ENCODE assay signal across 11 cellular contexts in the genomic region with DNA sequence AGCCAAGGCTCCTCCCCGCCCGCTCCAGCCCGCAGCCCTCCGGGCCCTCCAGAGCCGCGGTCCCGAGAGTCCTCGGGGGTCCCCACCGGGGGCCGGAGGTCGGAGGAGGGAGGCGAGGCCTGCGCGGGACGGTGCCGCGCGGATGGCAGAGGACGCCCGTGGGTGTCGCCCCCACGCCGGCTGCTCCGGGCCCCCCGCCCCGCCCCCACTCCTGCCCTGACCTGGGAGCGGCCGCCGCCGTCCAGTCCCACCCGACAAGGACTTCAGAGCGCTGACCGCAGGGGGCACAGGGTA. TPM values are rescaled to one million over a fixed set of nuclear protein-coding genes. Genes with fewer than 3 reads are reported as not detected.
DNase-seq lines count a peak whose midpoint lies in the region; ATAC-seq and TF ChIP-seq lines count a peak whose summit lies in the region.
"Had no signal": no experiment of that assay in that cellular context is flagged by ENCODE, and none has a peak within 500 bp of the region (broad histone marks: within the 10 kb centered on the region; RNA-seq: fewer than 3 reads in every experiment).

No MANE protein-coding gene starts in this region.

- TF ChIP-seq CTCF in Caco-2 (IDR thresholded peaks at IDR 0.05; ENCODE audit: insufficient read depth in 1 of 2, low read depth in 1 of 2, low read length in 1 of 2, severe bottlenecking in 1 of 2, unreplicated experiment in 1 of 2) (no peak), RWPE1 (conservative IDR thresholded peaks at IDR 0.05; ENCODE audit: low read depth) (no peak), gastroesophageal sphincter (IDR thresholded peaks at IDR 0.05) (no peak)

- ATAC-seq in gastroesophageal sphincter (no peak), HG03159 (IDR thresholded peaks at IDR 0.05; ENCODE audit: unreplicated experiment) (no peak)

- intact Hi-C loops in Caco-2 (cut with micrococcal nuclease; ENCODE audit: unreplicated experiment), result loop anchor here (2.0 kb wide), 1 partner anchor 57 kb away; a partner anchor contains a TSS

- H3K27me3 Mint-ChIP-seq in Caco-2 (ENCODE audit: insufficient read depth, unreplicated experiment), result no peaks in the 10 kb centered on the region

- BruUV-seq in Caco-2 (replicated peaks; lab: Mats Ljungman, UMichigan), result no TSS peak

- TF ChIP-seq POLR2A in gastroesophageal sphincter (IDR thresholded peaks at IDR 0.05), result no peak

- H3K27me3 ChIP-seq in Caco-2 (replicated peaks; ENCODE audit: control insufficient read depth, insufficient read depth, low read length) (no peaks in the 10 kb centered on the region), gastroesophageal sphincter (peaks cover 54% of the 10 kb centered on the region), rectal smooth muscle tissue (ENCODE audit: control insufficient read depth, insufficient read depth, low read length) (no peaks in the 10 kb centered on the region)

- peaks cover 16% of the 10 kb centered on the region for H3K36me3 Mint-ChIP-seq in Caco-2 (ENCODE audit: insufficient read depth, unreplicated experiment)

- H3K4me3 ChIP-seq in Caco-2 (ENCODE audit: low read depth, low read length), result peak overlapping the region; percentile 71
- peak overlapping the region; percentile 24 to 64 for H3K4me3 ChIP-seq in gastroesophageal sphincter
- peak overlapping the region; percentile 66 for H3K4me3 ChIP-seq in rectal smooth muscle tissue (ENCODE audit: low read length)

- no peak for TF ChIP-seq EP300 in gastroesophageal sphincter (IDR thresholded peaks at IDR 0.05)

- CTCF ChIA-PET in Caco-2 (lab: Charles Lee) (no interaction called here), RWPE1 (lab: Yijun Ruan, JAX) (no interaction called here)

- H3K9me3 ChIP-seq in Caco-2 (peaks cover 3% of the 10 kb centered on the region), gastroesophageal sphincter (peaks cover 0 to 6% (median 0%) of the 10 kb centered on the region in 3 donors)

- no peaks in the 10 kb centered on the region for H3K4me1 Mint-ChIP-seq in Caco-2 (ENCODE audit: low read depth, unreplicated experiment)

- DNase-seq in Caco-2, result no peak
- no peak for DNase-seq in RWPE1 (ENCODE audit: low spot score)
- DNase-seq in NCI-H345 treated with DMSO at 0.1 percent for 48 hours (lab: John Stamatoyannopoulos, UW; ENCODE audit: unreplicated experiment), result no peak
- DNase-seq in GM19238 (ENCODE audit: insufficient read length, low spot score), result no peak
- no peak for DNase-seq in activated naive CD4-positive, alpha-beta T cell (lab: John Stamatoyannopoulos, UW)
- DNase-seq: hippocampal formation; stimulated activated naive B cell treated with anti-CD40 and anti-IgM and Interleukin-4, amounts not matched to agents 10 μg/mL and 1 μg/mL and 100 μg/mL, for 72 hours had no signal

- no peaks in the 10 kb centered on the region for H3K9me3 Mint-ChIP-seq in Caco-2 (ENCODE audit: unreplicated experiment)
- H3K9me3 Mint-ChIP-seq: activated CD4-positive, alpha-beta T cell treated with anti-CD3 and anti-CD28 coated beads, Interleukin-2, amount 10 ng/mL, durations not matched to agents 24 days and 14 days had no signal

- POLR2A ChIA-PET in Caco-2 (lab: Charles Lee), result no interaction called here
- POLR2A ChIA-PET in RWPE1 (lab: Yijun Ruan, JAX; ENCODE audit: low non-redundant PET), result no interaction called here

- no peaks in the 10 kb centered on the region for H3K36me3 ChIP-seq in Caco-2 (ENCODE audit: control insufficient read depth, insufficient read depth, low read length)
- no peaks in the 10 kb centered on the region for H3K36me3 ChIP-seq in gastroesophageal sphincter
- H3K36me3 ChIP-seq in rectal smooth muscle tissue (ENCODE audit: control insufficient read depth, insufficient read depth, low read length), result no peaks in the 10 kb centered on the region

- H3K27ac Mint-ChIP-seq in Caco-2 (ENCODE audit: unreplicated experiment), result no peak overlapping the region
- H3K27ac Mint-ChIP-seq: stimulated activated naive B cell treated with anti-CD40 and anti-IgM and Interleukin-4, amounts not matched to agents 10 μg/mL and 1 μg/mL and 100 μg/mL, for 72 hours had no signal

- peak overlapping the region; percentile 70 for H3K4me3 Mint-ChIP-seq in Caco-2 (ENCODE audit: unreplicated experiment)
- H3K4me3 Mint-ChIP-seq: activated CD4-positive, alpha-beta T cell treated with anti-CD3 and anti-CD28 coated beads, Interleukin-2, amount 10 ng/mL, durations not matched to agents 24 days and 14 days had no signal

- no peak overlapping the region for H3K9ac ChIP-seq in rectal smooth muscle tissue (ENCODE audit: low read length)

- WGBS in gastroesophageal sphincter (ENCODE audit: low coverage in 1 of 2), 2 donors, result no CpG with 5 or more reads among the region's 33 CpGs

- peak overlapping the region; percentile 66 for H3K27ac ChIP-seq in RWPE1
- H3K27ac ChIP-seq in gastroesophageal sphincter, result peak overlapping the region in 1 of 4 donors; percentile 61
- no peak overlapping the region for H3K27ac ChIP-seq in rectal smooth muscle tissue (ENCODE audit: low read depth, low read length)

- H3K4me1 ChIP-seq in Caco-2, result peaks cover 14% of the 10 kb centered on the region
- peaks cover 0 to 18% (median 5%) of the 10 kb centered on the region in 3 donors for H3K4me1 ChIP-seq in gastroesophageal sphincter
- H3K4me1 ChIP-seq in rectal smooth muscle tissue (ENCODE audit: control insufficient read depth, insufficient read depth, low read length), result no peaks in the 10 kb centered on the region

RNA-seq across cellular contexts. Expression of a gene that starts 57.2 kb away (rescaled TPM):
- total RNA-seq in Caco-2 (2022) (108 and 113 TPM in 2 replicates), gastroesophageal sphincter (100 to 1,000 TPM; 117 to 195 (median 148) TPM)
